31 cellular contexts compared by ENCODE assay signal in genomic region chr3:164186095-164186494, GRCh38.
"Had no signal": no experiment of that assay in that cellular context is flagged by ENCODE, and none has a peak within 500 bp of the region (broad histone marks: within the 10 kb centered on the region; RNA-seq: fewer than 3 reads in every experiment).

No MANE protein-coding gene starts in this region.

- H3K27me3 Mint-ChIP-seq: activated CD4-positive, alpha-beta T cell treated with anti-CD3 and anti-CD28 coated beads for 36 hours; activated CD4-positive, alpha-beta T cell treated with anti-CD3 and anti-CD28 coated beads, Interleukin-2, amount 10 ng/mL, durations not matched to agents 7 days and 5 days; activated naive CD4-positive, alpha-beta T cell treated with anti-CD3 and anti-CD28 coated beads, Interleukin-2, amount 50 U/mL, for 24 hours; activated naive CD8-positive, alpha-beta T cell treated with anti-CD3 and anti-CD28 coated beads, Interleukin-2, amount 10 ng/mL, durations not matched to agents 7 days and 5 days; activated T-cell treated with anti-CD3 and anti-CD28 coated beads, Interleukin-2, amount 50 U/mL, for 24 hours had no signal

- H3K27ac ChIP-seq: ascending aorta, Peyer's patch had no signal

- DNase-seq: activated CD4-positive, alpha-beta T cell treated with anti-CD3 and anti-CD28 coated beads for 36 hours; activated CD4-positive, alpha-beta T cell treated with anti-CD3 and anti-CD28 coated beads, Interleukin-2, amount 10 ng/mL, durations not matched to agents 7 days and 5 days; activated CD4-positive, alpha-beta T cell treated with anti-CD3 and anti-CD28 coated beads, Interleukin-2, amount 50 U/mL, for 48 hours; activated CD8-positive, alpha-beta T cell treated with anti-CD3 and anti-CD28 coated beads, Interleukin-2, amount 10 ng/mL, durations not matched to agents 7 days and 5 days; activated gamma-delta T cell; activated naive CD4-positive, alpha-beta T cell treated with Interleukin-2 at 50 U/mL for 16 hours; activated naive CD8-positive, alpha-beta T cell treated with anti-CD3 and anti-CD28 coated beads, Interleukin-2, amount 10 ng/mL, durations not matched to agents 7 days and 5 days; activated T-cell treated with anti-CD3 and anti-CD28 coated beads, Interleukin-2, amount 50 U/mL, for 24 hours; amygdala; caudate nucleus; cerebellar nuclear complex; Karpas-422; NCI-H1105; NCI-H1436; NCI-H1694; NCI-H1930; NCI-H2081 treated with DMSO at 0.1 percent for 48 hours; NCI-H2171; NCI-H510A; NCI-H774; PC-3; Peyer's patch; RPMI8226; SIG-M5 had no signal

- H3K4me1 Mint-ChIP-seq: activated CD4-positive, alpha-beta T cell treated with anti-CD3 and anti-CD28 coated beads for 36 hours; activated CD4-positive, alpha-beta T cell treated with anti-CD3 and anti-CD28 coated beads, Interleukin-2, amount 10 ng/mL, durations not matched to agents 7 days and 5 days; activated naive CD4-positive, alpha-beta T cell treated with anti-CD3 and anti-CD28 coated beads, Interleukin-2, amount 50 U/mL, for 24 hours; activated naive CD8-positive, alpha-beta T cell treated with anti-CD3 and anti-CD28 coated beads, Interleukin-2, amount 10 ng/mL, durations not matched to agents 7 days and 5 days had no signal

- H3K4me3 ChIP-seq: ascending aorta, Peyer's patch had no signal

- H3K27ac Mint-ChIP-seq: activated CD4-positive, alpha-beta T cell treated with anti-CD3 and anti-CD28 coated beads for 36 hours; activated CD4-positive, alpha-beta T cell treated with anti-CD3 and anti-CD28 coated beads, Interleukin-2, amount 10 ng/mL, durations not matched to agents 7 days and 5 days; activated CD8-positive, alpha-beta T cell treated with anti-CD3 and anti-CD28 coated beads, Interleukin-2, amount 10 ng/mL, durations not matched to agents 7 days and 5 days; activated naive CD4-positive, alpha-beta T cell treated with anti-CD3 and anti-CD28 coated beads, Interleukin-2, amount 50 U/mL, for 24 hours; activated naive CD8-positive, alpha-beta T cell treated with anti-CD3 and anti-CD28 coated beads, Interleukin-2, amount 10 ng/mL, durations not matched to agents 7 days and 5 days; activated T-cell treated with anti-CD3 and anti-CD28 coated beads, Interleukin-2, amount 50 U/mL, for 24 hours; activated T-helper 2 cell treated with anti-CD3 and anti-CD28 coated beads, Interferon-gamma antibody, Interleukin-2, Interleukin-4, amounts not matched to agents 10 μg/mL and 5 μg/mL and 100 μg/mL, durations not matched to agents 14 hours and 24 hours and 36 hours; T-helper 1 cell treated with Interleukin-12 subunit alpha and Interleukin-12 subunit beta and Interleukin-4 antibody, amounts not matched to agents 30 μg/mL and 1 μg/mL, for 36 hours; T-helper 2 cell treated with Interferon-gamma antibody and Interleukin-4, amounts not matched to agents 5 μg/mL and 100 μg/mL, for 36 hours had no signal

- H3K4me3 Mint-ChIP-seq: activated CD4-positive, alpha-beta T cell treated with anti-CD3 and anti-CD28 coated beads for 36 hours; activated CD4-positive, alpha-beta T cell treated with anti-CD3 and anti-CD28 coated beads, Interleukin-2, amount 10 ng/mL, durations not matched to agents 7 days and 5 days; activated CD8-positive, alpha-beta T cell treated with anti-CD3 and anti-CD28 coated beads, Interleukin-2, amount 10 ng/mL, durations not matched to agents 7 days and 5 days; activated naive CD4-positive, alpha-beta T cell treated with anti-CD3 and anti-CD28 coated beads, Interleukin-2, amount 50 U/mL, for 24 hours; activated naive CD8-positive, alpha-beta T cell treated with anti-CD3 and anti-CD28 coated beads, Interleukin-2, amount 10 ng/mL, durations not matched to agents 7 days and 5 days; activated T-cell treated with anti-CD3 and anti-CD28 coated beads, Interleukin-2, amount 50 U/mL, for 24 hours; T-helper 1 cell treated with Interleukin-12 subunit alpha and Interleukin-12 subunit beta and Interleukin-4 antibody, amounts not matched to agents 30 μg/mL and 1 μg/mL, for 36 hours; T-helper 2 cell treated with Interferon-gamma antibody and Interleukin-4, amounts not matched to agents 5 μg/mL and 100 μg/mL, for 36 hours had no signal

- H3K4me1 ChIP-seq: ascending aorta, Peyer's patch had no signal

- H3K36me3 Mint-ChIP-seq: activated naive CD4-positive, alpha-beta T cell treated with anti-CD3 and anti-CD28 coated beads, Interleukin-2, amount 50 U/mL, for 24 hours; activated naive CD8-positive, alpha-beta T cell treated with anti-CD3 and anti-CD28 coated beads, Interleukin-2, amount 10 ng/mL, durations not matched to agents 7 days and 5 days had no signal

- ATAC-seq: activated CD4-positive, alpha-beta T cell treated with anti-CD3 and anti-CD28 coated beads for 36 hours; activated CD4-positive, CD25-positive, alpha-beta regulatory T cell treated with anti-CD3 and anti-CD28 coated beads, Interleukin-2, amount 50 U/mL, for 24 hours; activated CD8-positive, alpha-beta T cell treated with anti-CD3 and anti-CD28 coated beads, Interleukin-2, amount 10 ng/mL, durations not matched to agents 7 days and 5 days; PC-3; Right ventricle myocardium inferior had no signal

- H3K27me3 ChIP-seq: ascending aorta, Peyer's patch had no signal

- H3K36me3 ChIP-seq: ascending aorta, Peyer's patch had no signal

- H3K9me3 ChIP-seq: ascending aorta, Peyer's patch had no signal
